ENCODE assay signal across 8 cellular contexts in genomic region chr4:99893991-99894981, GRCh38. TPM values are rescaled to one million over a fixed set of nuclear protein-coding genes. Genes with fewer than 3 reads are reported as not detected.
DNase-seq lines count a peak whose midpoint lies in the region; ATAC-seq and TF ChIP-seq lines count a peak whose summit lies in the region.

Gene LAMTOR3, minus strand, starts transcription at chr4:99894427. Its CDS starts 464 bp downstream, at chr4:99893963.

- ATAC-seq in GM18907 (IDR thresholded peaks at IDR 0.05; ENCODE audit: unreplicated experiment), result peak; percentile 99
- peak; percentile 99 for ATAC-seq in HG03139 (IDR thresholded peaks at IDR 0.05; ENCODE audit: unreplicated experiment)

- H3K27ac ChIP-seq in WERI-Rb-1 (peak within 1 kb of the TSS; percentile 78), breast epithelium (peak within 1 kb of the TSS; percentile 90 to 91), iPS-20b (ENCODE audit: low read length) (peak within 1 kb of the TSS; percentile 75), skeletal muscle tissue (ENCODE audit: low read depth, low read length) (peak within 1 kb of the TSS; percentile 91)

- no peaks in the 10 kb centered on the region for H3K4me1 ChIP-seq in breast epithelium
- H3K4me1 ChIP-seq in iPS-20b (ENCODE audit: insufficient read depth, low read length), result no peaks in the 10 kb centered on the region
- peaks cover 9 to 15% (median 14%) of the 10 kb centered on the region in 3 donors for H3K4me1 ChIP-seq in skeletal muscle tissue (ENCODE audit: control insufficient read depth in 3 of 3, insufficient read depth in 3 of 3, low read length in 3 of 3)

- no peak for TF ChIP-seq CTCF in WERI-Rb-1 (IDR thresholded peaks at IDR 0.05; ENCODE audit: low read depth, low read length)
- TF ChIP-seq CTCF in breast epithelium (IDR thresholded peaks at IDR 0.05), result no peak

- DNase-seq in ACHN (peak; percentile 87), NCI-H2227 (lab: John Stamatoyannopoulos, UW; ENCODE audit: unreplicated experiment) (peak; percentile 91), WERI-Rb-1 (peak; percentile 95), breast epithelium (ENCODE audit: low spot score in 2 of 2) (peak; percentile 85 to 88)

- H3K36me3 ChIP-seq in WERI-Rb-1 (peaks cover 16% of the 10 kb centered on the region), breast epithelium (peaks cover 4% of the 10 kb centered on the region), iPS-20b (ENCODE audit: insufficient read depth, low read depth, low read length) (0 out of 2 replicates have a peak, but pooled peaks cover 2% of the 10 kb centered on the region), skeletal muscle tissue (ENCODE audit: control insufficient read depth in 3 of 3, insufficient read depth in 3 of 3, low read length in 3 of 3) (peaks cover 0 to 10% (median 4%) of the 10 kb centered on the region in 3 donors)

- H3K9me3 ChIP-seq in WERI-Rb-1 (ENCODE audit: severe bottlenecking) (no peaks in the 10 kb centered on the region), breast epithelium (no peaks in the 10 kb centered on the region), iPS-20b (ENCODE audit: insufficient read depth, low read depth, low read length) (no peaks in the 10 kb centered on the region), skeletal muscle tissue (ENCODE audit: control insufficient read depth in 3 of 3, low read length in 3 of 3) (no peaks in the 10 kb centered on the region)

- H3K9ac ChIP-seq in iPS-20b (ENCODE audit: low read depth, low read length) (peak within 1 kb of the TSS; percentile 89), skeletal muscle tissue (ENCODE audit: low read depth in 1 of 3, low read length in 3 of 3) (peak within 1 kb of the TSS; percentile 91 to 96 (median 95))

- in situ Hi-C loops in ACHN (cut with HindIII; ENCODE audit: low pct_ligation_motif_present, low pct_unique_long_range_greater_than_20kb, low sequenced_read_pairs), result no loop called here

- peak within 1 kb of the TSS; percentile 92 for H3K4me3 ChIP-seq in WERI-Rb-1 (ENCODE audit: low read depth, low read length)
- H3K4me3 ChIP-seq in breast epithelium, result peak within 1 kb of the TSS; percentile 81 to 88 (median 83)
- peak within 1 kb of the TSS; percentile 99 for H3K4me3 ChIP-seq in iPS-20b (ENCODE audit: low read length)
- H3K4me3 ChIP-seq in skeletal muscle tissue (ENCODE audit: low read length in 3 of 3), result peak within 1 kb of the TSS; percentile 94 to 96 (median 95)

- no peaks in the 10 kb centered on the region for H3K27me3 ChIP-seq in WERI-Rb-1 (ENCODE audit: insufficient read depth, low read depth, severe bottlenecking)
- H3K27me3 ChIP-seq in breast epithelium, result no peaks in the 10 kb centered on the region
- no peaks in the 10 kb centered on the region for H3K27me3 ChIP-seq in iPS-20b (ENCODE audit: insufficient read depth, low read length)
- H3K27me3 ChIP-seq in skeletal muscle tissue (ENCODE audit: control insufficient read depth in 3 of 3, insufficient read depth in 3 of 3, low read length in 3 of 3), result no peaks in the 10 kb centered on the region

- no peak for TF ChIP-seq POLR2A in breast epithelium (IDR thresholded peaks at IDR 0.05)

- intact Hi-C loops in breast epithelium (cut with DNase I; ENCODE audit: low total_unique reads), result no loop called here

RNA-seq across cellular contexts. Expression of gene LAMTOR3, which starts in this region (rescaled TPM):
- total RNA-seq in breast epithelium (10 to 100 TPM; 40.6 to 79.3 (median 44.0) TPM), skeletal muscle tissue (20.4 TPM)

Comparison
In these comparisons a context has a peak if more than half of its experiments do, and no peak if none do; other contexts are left out.
1. Peak in every context shown above with its lines: DNase-seq, ATAC-seq, H3K4me3 ChIP-seq and H3K27ac ChIP-seq.